ENCODE assay signal across 12 cellular contexts in genomic region chr16:89378947-89379771, GRCh38.
DNase-seq lines count a peak whose midpoint lies in the region; ATAC-seq and TF ChIP-seq lines count a peak whose summit lies in the region.
"Had no signal": no experiment of that assay in that cellular context is flagged by ENCODE, and none has a peak within 500 bp of the region (broad histone marks: within the 10 kb centered on the region; RNA-seq: fewer than 3 reads in every experiment).

No MANE protein-coding gene starts in this region.

- POLR2A ChIA-PET in naive thymus-derived CD4-positive, alpha-beta T cell (lab: Charles Lee), result interaction anchor here (0.7 kb wide), 1 partner anchor 21 kb away, joined by 3 read pairs; no protein-coding TSS in a partner anchor

- no peaks in the 10 kb centered on the region for H3K36me3 ChIP-seq in endodermal cell (ENCODE audit: control insufficient read depth, insufficient read depth, low read length)
- no peaks in the 10 kb centered on the region for H3K36me3 ChIP-seq in naive thymus-derived CD4-positive, alpha-beta T cell (ENCODE audit: control insufficient read depth in 2 of 3, insufficient read depth in 3 of 3, low read length in 3 of 3)

- ATAC-seq in naive thymus-derived CD4-positive, alpha-beta T cell, result no peak
- no peak for ATAC-seq in HG03025 (IDR thresholded peaks at IDR 0.05; ENCODE audit: low FRiP score, unreplicated experiment)

- H3K9me3 Mint-ChIP-seq in endodermal cell, result no peaks in the 10 kb centered on the region
- H3K9me3 Mint-ChIP-seq in naive thymus-derived CD4-positive, alpha-beta T cell, result peaks cover 0 to 11% (median 0%) of the 10 kb centered on the region in 11 donors
- H3K9me3 Mint-ChIP-seq in activated T-helper 1 cell treated with anti-CD3 and anti-CD28 coated beads, Interleukin-12 subunit alpha, Interleukin-12 subunit beta, Interleukin-2, Interleukin-4 antibody, amounts not matched to agents 30 ng/mL and 10 ng/mL and 1 ng/mL, durations not matched to agents 14 hours and 24 hours and 36 hours, result peaks cover 4% of the 10 kb centered on the region

- WGBS in endodermal cell (ENCODE audit: insufficient coverage in 1 of 2, insufficient read length in 1 of 2), 2 experiments, result 93% methylated on average over 16 to 29 of the region's 29 CpGs

- no peak for TF ChIP-seq CTCF in endodermal cell (conservative IDR thresholded peaks at IDR 0.05)

- H3K4me1 ChIP-seq in endodermal cell (ENCODE audit: control insufficient read depth, insufficient read depth, low read length), result peaks cover 13% of the 10 kb centered on the region
- H3K4me1 ChIP-seq in naive thymus-derived CD4-positive, alpha-beta T cell (ENCODE audit: control insufficient read depth in 2 of 2, insufficient read depth in 2 of 2, low read length in 2 of 2), result peaks cover 40 to 44% of the 10 kb centered on the region in 2 donors

- TF ChIP-seq RAD21 in Ishikawa (IDR thresholded peaks at IDR 0.05; ENCODE audit: low read depth), result peak; percentile 46

- TF ChIP-seq EP300 in Ishikawa (IDR thresholded peaks at IDR 0.05; ENCODE audit: borderline replicate concordance), result peak; percentile 35; the same call in 1 of the 2 replicates

- H3K4me3 Mint-ChIP-seq in endodermal cell, result no peak overlapping the region
- H3K4me3 Mint-ChIP-seq in naive thymus-derived CD4-positive, alpha-beta T cell, result peak overlapping the region in 7 of 10 donors; percentile 26 to 57 (median 36)
- no peak overlapping the region for H3K4me3 Mint-ChIP-seq in activated T-helper 1 cell treated with anti-CD3 and anti-CD28 coated beads, Interleukin-12 subunit alpha, Interleukin-12 subunit beta, Interleukin-2, Interleukin-4 antibody, amounts not matched to agents 30 ng/mL and 10 ng/mL and 1 ng/mL, durations not matched to agents 14 hours and 24 hours and 36 hours

- no peak overlapping the region for H3K27ac ChIP-seq in endodermal cell (ENCODE audit: low read depth, low read length)
- no peak overlapping the region for H3K27ac ChIP-seq in naive thymus-derived CD4-positive, alpha-beta T cell (ENCODE audit: low read depth, low read length)

- H3K9me3 ChIP-seq in endodermal cell (ENCODE audit: control insufficient read depth, low read length), result no peaks in the 10 kb centered on the region
- no peaks in the 10 kb centered on the region for H3K9me3 ChIP-seq in naive thymus-derived CD4-positive, alpha-beta T cell (ENCODE audit: control insufficient read depth in 2 of 3, low read length in 3 of 3)

- H3K27me3 ChIP-seq in endodermal cell (ENCODE audit: control insufficient read depth, insufficient read depth, low read length, poor library complexity, severe bottlenecking), result no peaks in the 10 kb centered on the region
- H3K27me3 ChIP-seq in naive thymus-derived CD4-positive, alpha-beta T cell (ENCODE audit: control insufficient read depth in 2 of 2, insufficient read depth in 2 of 2, low read length in 2 of 2), result no peaks in the 10 kb centered on the region

- peak; percentile 38 for DNase-seq in Ammon's horn (ENCODE audit: low spot score)
- DNase-seq in endodermal cell, result no peak
- no peak for DNase-seq in naive thymus-derived CD4-positive, alpha-beta T cell
- no peak for DNase-seq in activated T-helper 1 cell treated with anti-CD3 and anti-CD28 coated beads, Interleukin-12 subunit alpha, Interleukin-12 subunit beta, Interleukin-2, Interleukin-4 antibody, amounts not matched to agents 30 ng/mL and 10 ng/mL and 1 ng/mL, durations not matched to agents 14 hours and 24 hours and 36 hours (ENCODE audit: low spot score)
- DNase-seq in activated naive CD4-positive, alpha-beta T cell treated with Interleukin-2 at 50 U/mL for 16 hours, result no peak
- no peak for DNase-seq in DMS 273 treated with DMSO at 0.1 percent for 48 hours (lab: John Stamatoyannopoulos, UW)
- DNase-seq: activated CD4-positive, alpha-beta T cell treated with anti-CD3 and anti-CD28 coated beads, Interleukin-2, amount 50 U/mL, for 1 hour; C1 segment of cervical spinal cord; central memory CD4-positive, alpha-beta T cell; MV-4-11 had no signal

- intact Hi-C loops in naive thymus-derived CD4-positive, alpha-beta T cell (cut with micrococcal nuclease), result loop anchor here in 1 of 2 donors (2.0 kb wide), 1 partner anchor 18 kb away; no protein-coding TSS in a partner anchor
- intact Hi-C loops in activated T-helper 1 cell treated with anti-CD3 and anti-CD28 coated beads, Interleukin-12 subunit alpha, Interleukin-12 subunit beta, Interleukin-2, Interleukin-4 antibody, amounts not matched to agents 30 ng/mL and 10 ng/mL and 1 ng/mL, durations not matched to agents 14 hours and 24 hours and 36 hours (cut with micrococcal nuclease), result no loop called here

- H3K9ac ChIP-seq in endodermal cell (ENCODE audit: extremely low read depth, low read length, poor library complexity, severe bottlenecking), result no peak overlapping the region

- H3K27ac Mint-ChIP-seq in endodermal cell, result peak overlapping the region; percentile 30
- peak overlapping the region in 5 of 9 donors; percentile 31 to 88 (median 48) for H3K27ac Mint-ChIP-seq in naive thymus-derived CD4-positive, alpha-beta T cell
- no peak overlapping the region for H3K27ac Mint-ChIP-seq in activated T-helper 1 cell treated with anti-CD3 and anti-CD28 coated beads, Interleukin-12 subunit alpha, Interleukin-12 subunit beta, Interleukin-2, Interleukin-4 antibody, amounts not matched to agents 30 ng/mL and 10 ng/mL and 1 ng/mL, durations not matched to agents 14 hours and 24 hours and 36 hours

- CTCF ChIA-PET in naive thymus-derived CD4-positive, alpha-beta T cell (lab: Charles Lee), result interaction anchor here (0.8 kb wide), 1 partner anchor 90 kb away, joined by 3 read pairs; no protein-coding TSS in a partner anchor

- peaks cover 3% of the 10 kb centered on the region for H3K36me3 Mint-ChIP-seq in endodermal cell (ENCODE audit: low read depth)
- peaks cover 4 to 25% (median 15%) of the 10 kb centered on the region in 5 donors for H3K36me3 Mint-ChIP-seq in naive thymus-derived CD4-positive, alpha-beta T cell
- H3K36me3 Mint-ChIP-seq in activated T-helper 1 cell treated with anti-CD3 and anti-CD28 coated beads, Interleukin-12 subunit alpha, Interleukin-12 subunit beta, Interleukin-2, Interleukin-4 antibody, amounts not matched to agents 30 ng/mL and 10 ng/mL and 1 ng/mL, durations not matched to agents 14 hours and 24 hours and 36 hours (ENCODE audit: low read depth), result peaks cover 17% of the 10 kb centered on the region

- H3K4me1 Mint-ChIP-seq in endodermal cell, result peaks cover 59% of the 10 kb centered on the region
- H3K4me1 Mint-ChIP-seq in naive thymus-derived CD4-positive, alpha-beta T cell, result peaks cover 54 to 97% (median 85%) of the 10 kb centered on the region in 7 donors
- H3K4me1 Mint-ChIP-seq in activated T-helper 1 cell treated with anti-CD3 and anti-CD28 coated beads, Interleukin-12 subunit alpha, Interleukin-12 subunit beta, Interleukin-2, Interleukin-4 antibody, amounts not matched to agents 30 ng/mL and 10 ng/mL and 1 ng/mL, durations not matched to agents 14 hours and 24 hours and 36 hours (ENCODE audit: low read depth), result peaks cover 51% of the 10 kb centered on the region

- H3K27me3 Mint-ChIP-seq in endodermal cell (ENCODE audit: insufficient read depth), result no peaks in the 10 kb centered on the region
- H3K27me3 Mint-ChIP-seq in naive thymus-derived CD4-positive, alpha-beta T cell, result no peaks in the 10 kb centered on the region
- no peaks in the 10 kb centered on the region for H3K27me3 Mint-ChIP-seq in activated T-helper 1 cell treated with anti-CD3 and anti-CD28 coated beads, Interleukin-12 subunit alpha, Interleukin-12 subunit beta, Interleukin-2, Interleukin-4 antibody, amounts not matched to agents 30 ng/mL and 10 ng/mL and 1 ng/mL, durations not matched to agents 14 hours and 24 hours and 36 hours (ENCODE audit: insufficient read depth)

- no peak overlapping the region for H3K4me3 ChIP-seq in endodermal cell (ENCODE audit: low read length)
- no peak overlapping the region for H3K4me3 ChIP-seq in naive thymus-derived CD4-positive, alpha-beta T cell (ENCODE audit: low read length)

TF ChIP-seq in Ishikawa, 13 proteins besides CTCF, POLR2A, EP300 and RAD21:
- TF ChIP-seq REST (IDR thresholded peaks at IDR 0.05; ENCODE audit: low read depth) (no peak), MAX (IDR thresholded peaks at IDR 0.05) (peak; percentile 34; the same call in 1 of the 2 replicates)

Comparison
In these comparisons a context has a peak if more than half of its experiments do, and no peak if none do; other contexts are left out.
1. H3K4me3 Mint-ChIP-seq: peak in naive thymus-derived CD4-positive, alpha-beta T cell (7 of 10); none in endodermal cell (single experiment) and activated T-helper 1 cell treated with anti-CD3 and anti-CD28 coated beads, Interleukin-12 subunit alpha, Interleukin-12 subunit beta, Interleukin-2, Interleukin-4 antibody, amounts not matched to agents 30 ng/mL and 10 ng/mL and 1 ng/mL, durations not matched to agents 14 hours and 24 hours and 36 hours (single experiment).